Comparison of ENCODE assay signal across 25 cellular contexts in the genomic region with DNA sequence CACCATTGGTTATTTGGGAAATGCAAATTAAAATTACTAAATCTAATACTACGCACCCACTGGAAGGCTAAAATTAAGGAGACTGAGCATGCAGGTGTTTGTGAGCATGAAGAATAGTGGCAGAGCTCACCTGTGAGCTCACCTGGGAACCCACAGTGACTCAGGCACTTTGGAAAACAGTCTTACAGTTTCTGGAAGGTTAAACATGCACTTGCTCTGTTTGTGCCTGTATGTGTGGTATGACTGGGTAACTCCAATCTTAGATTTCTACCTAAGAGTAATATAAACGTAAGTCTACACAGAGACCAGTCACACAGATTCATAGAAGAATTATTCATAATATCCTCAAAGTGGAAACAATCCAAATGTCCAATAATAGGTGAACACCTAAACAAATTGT.
"Had no signal": no experiment of that assay in that cellular context is flagged by ENCODE, and none has a peak within 500 bp of the region (broad histone marks: within the 10 kb centered on the region; RNA-seq: fewer than 3 reads in every experiment).

No MANE protein-coding gene starts in this region.

- DNase-seq: cortex of kidney; effector memory CD8-positive, alpha-beta T cell; gastrocnemius medialis; head of caudate nucleus; mesenchymal stem cell; mucosa of descending colon; naive B cell; pancreas; stimulated activated CD4-positive, alpha-beta T cell treated with anti-CD3 and anti-CD28 coated beads, Interleukin-12 subunit alpha, Interleukin-12 subunit beta, amount 100 ng/mL, for 4 hours; stimulated activated CD4-positive, alpha-beta T cell treated with anti-CD3 and anti-CD28 coated beads, Interleukin-1b, Interleukin-23, amount 100 ng/mL, for 48 hours; stimulated activated CD4-positive, alpha-beta T cell treated with anti-CD3 and anti-CD28 coated beads, Interleukin-4, amount 100 ng/mL, for 1 hour; stimulated activated CD8-positive, alpha-beta memory T cell treated with anti-CD3 and anti-CD28 coated beads, Interleukin-4, amount 100 ng/mL, for 48 hours; stimulated activated naive CD4-positive, alpha-beta T cell treated with Interleukin-2 at 50 U/mL for 16 hours; stomach; thyroid gland; trophoblast cell had no signal

- H3K4me1 Mint-ChIP-seq: naive B cell had no signal

- H3K4me3 Mint-ChIP-seq: effector memory CD8-positive, alpha-beta T cell; mesothelial cell of epicardium; naive B cell; natural killer cell treated with Interleukin-12 subunit alpha and Interleukin-12 subunit beta and Interleukin-15 and Interleukin-18, amount 100 ng/mL, for 72 hours; neural crest cell had no signal

- H3K9me3 ChIP-seq: gastrocnemius medialis, mucosa of descending colon, neutrophil, pancreas, right atrium auricular region, stomach, thyroid gland, vagina had no signal

- H3K36me3 Mint-ChIP-seq: naive B cell; natural killer cell treated with Interleukin-12 subunit alpha and Interleukin-12 subunit beta and Interleukin-15 and Interleukin-18, amount 100 ng/mL, for 72 hours had no signal

- ATAC-seq: effector memory CD8-positive, alpha-beta T cell; gastrocnemius medialis; mucosa of descending colon; natural killer cell treated with Interleukin-12 subunit alpha and Interleukin-12 subunit beta and Interleukin-15 and Interleukin-18, amount 100 ng/mL, for 72 hours; pancreas; sciatic nerve had no signal

- H3K4me3 ChIP-seq: gastrocnemius medialis, lung, mucosa of descending colon, pancreas, right atrium auricular region, smooth muscle cell, stomach, thyroid gland, vagina had no signal

- H3K27me3 ChIP-seq: gastrocnemius medialis, neutrophil, pancreas, right atrium auricular region, stomach, thyroid gland, vagina had no signal

- H3K36me3 ChIP-seq: gastrocnemius medialis, neutrophil, pancreas, right atrium auricular region, stomach, thyroid gland, vagina had no signal

- H3K9me3 Mint-ChIP-seq: effector memory CD8-positive, alpha-beta T cell; natural killer cell treated with Interleukin-12 subunit alpha and Interleukin-12 subunit beta and Interleukin-15 and Interleukin-18, amount 100 ng/mL, for 72 hours had no signal

- H3K27ac ChIP-seq: gastrocnemius medialis, neutrophil, pancreas, right atrium auricular region, stomach, thyroid gland, vagina had no signal

- H3K27ac Mint-ChIP-seq: effector memory CD8-positive, alpha-beta T cell; mesothelial cell of epicardium; naive B cell; natural killer cell treated with Interleukin-12 subunit alpha and Interleukin-12 subunit beta and Interleukin-15 and Interleukin-18, amount 100 ng/mL, for 72 hours had no signal

- H3K4me1 ChIP-seq: vagina had no signal

- H3K4me2 ChIP-seq: smooth muscle cell had no signal
